Comparison of ENCODE assay signal across 10 cellular contexts in genomic region chr4:77800483-77801259, GRCh38. TPM values are rescaled to one million over a fixed set of nuclear protein-coding genes. Genes with fewer than 3 reads are reported as not detected.
DNase-seq lines count a peak whose midpoint lies in the region; ATAC-seq and TF ChIP-seq lines count a peak whose summit lies in the region.
"Had no signal": no experiment of that assay in that cellular context is flagged by ENCODE, and none has a peak within 500 bp of the region (broad histone marks: within the 10 kb centered on the region; RNA-seq: fewer than 3 reads in every experiment).

No MANE protein-coding gene starts in this region.

- DNase-seq in activated naive CD4-positive, alpha-beta T cell treated with anti-CD3 and anti-CD28 coated beads for 36 hours = no peak
- no peak for DNase-seq in activated naive CD4-positive, alpha-beta T cell treated with anti-CD3 and anti-CD28 coated beads, Interleukin-2, amount 50 U/mL, for 16 hours
- DNase-seq in astrocyte of the spinal cord (ENCODE audit: low read depth, low spot score) (peak; percentile 53), right lobe of liver (no peak), transverse colon (no peak), NCI-H226 (no peak)
- DNase-seq: BE2C, midbrain had no signal

- H3K9me3 Mint-ChIP-seq in activated naive CD4-positive, alpha-beta T cell treated with anti-CD3 and anti-CD28 coated beads for 36 hours = peaks cover 7% of the 10 kb centered on the region

- in situ Hi-C loops in astrocyte of the spinal cord (cut with HindIII; ENCODE audit: low sequenced_read_pairs) (no loop called here), transverse colon (cut with MboI; ENCODE audit: low pct_ligation_motif_present in 1 of 4, low pct_unique_long_range_greater_than_20kb in 1 of 4, low sequenced_read_pairs in 3 of 4) (no loop called here)

- peak overlapping the region in 2 of 3 donors; percentile 1 to 9 for H3K27ac ChIP-seq in right lobe of liver
- H3K27ac ChIP-seq in transverse colon = peak overlapping the region in 3 of 4 donors; percentile 8 to 52 (median 28)

- H3K9me3 ChIP-seq in right lobe of liver (no peaks in the 10 kb centered on the region), transverse colon (no peaks in the 10 kb centered on the region)
- H3K9me3 ChIP-seq: BE2C had no signal

- CTCF ChIA-PET in activated naive CD4-positive, alpha-beta T cell treated with anti-CD3 and anti-CD28 coated beads for 36 hours (lab: Charles Lee) = interaction anchor here (0.6 to 1.6 kb wide), 9 partner anchors 10 to 861 kb away, joined by 3 to 8 read pairs (median 4); partner anchors contain the start of gene MRPL1

- TF ChIP-seq CTCF in astrocyte of the spinal cord (IDR thresholded peaks at IDR 0.05; ENCODE audit: low read depth, low read length) (no peak), right lobe of liver (IDR thresholded peaks at IDR 0.05) (no peak), transverse colon (IDR thresholded peaks at IDR 0.05) (no peak)

- peaks cover 0 to 18% (median 7%) of the 10 kb centered on the region in 4 donors for H3K4me1 ChIP-seq in right lobe of liver
- peaks cover 10 to 72% (median 25%) of the 10 kb centered on the region in 4 donors for H3K4me1 ChIP-seq in transverse colon
- H3K4me1 ChIP-seq: BE2C had no signal

- H3K27ac Mint-ChIP-seq in activated naive CD4-positive, alpha-beta T cell treated with anti-CD3 and anti-CD28 coated beads for 36 hours = peak overlapping the region; percentile 88

- H3K4me3 ChIP-seq in astrocyte of the spinal cord (ENCODE audit: low read depth, low read length) = no peak overlapping the region
- no peak overlapping the region for H3K4me3 ChIP-seq in right lobe of liver
- H3K4me3 ChIP-seq in transverse colon = no peak overlapping the region

- TF ChIP-seq POLR2A in right lobe of liver (IDR thresholded peaks at IDR 0.05) (no peak), transverse colon (IDR thresholded peaks at IDR 0.05) (no peak)

- 56% methylated on average over 2 of the region's 2 CpGs for WGBS in right lobe of liver (ENCODE audit: insufficient coverage, low coverage, low lambda C conversion rate, missing lambda C conversion rate)
- WGBS in transverse colon (ENCODE audit: low coverage in 1 of 2), 2 donors = 58% methylated on average over 2 of the region's 2 CpGs

- no peak for TF ChIP-seq EP300 in transverse colon (IDR thresholded peaks at IDR 0.05; ENCODE audit: low read depth)

- peak overlapping the region; percentile 70 for H3K4me3 Mint-ChIP-seq in activated naive CD4-positive, alpha-beta T cell treated with anti-CD3 and anti-CD28 coated beads for 36 hours

- H3K27me3 Mint-ChIP-seq in activated naive CD4-positive, alpha-beta T cell treated with anti-CD3 and anti-CD28 coated beads for 36 hours (ENCODE audit: low read depth) = no peaks in the 10 kb centered on the region

- H3K36me3 ChIP-seq in right lobe of liver = no peaks in the 10 kb centered on the region
- no peaks in the 10 kb centered on the region for H3K36me3 ChIP-seq in transverse colon
- H3K36me3 ChIP-seq: BE2C had no signal

- H3K36me3 Mint-ChIP-seq in activated naive CD4-positive, alpha-beta T cell treated with anti-CD3 and anti-CD28 coated beads for 36 hours (ENCODE audit: low read depth) = peaks cover 15% of the 10 kb centered on the region

- H3K27me3 ChIP-seq in right lobe of liver = no peaks in the 10 kb centered on the region
- H3K27me3 ChIP-seq in transverse colon = no peaks in the 10 kb centered on the region
- H3K27me3 ChIP-seq: BE2C had no signal

- H3K4me1 Mint-ChIP-seq in activated naive CD4-positive, alpha-beta T cell treated with anti-CD3 and anti-CD28 coated beads for 36 hours (ENCODE audit: low read depth) = peaks cover 81% of the 10 kb centered on the region

- intact Hi-C loops in activated naive CD4-positive, alpha-beta T cell treated with anti-CD3 and anti-CD28 coated beads for 36 hours (cut with micrococcal nuclease) = loop anchor here (1.0 kb wide), 4 partner anchors 16 to 976 kb away; partner anchors contain the start of genes BMP2K and MRPL1
- intact Hi-C loops in right lobe of liver (cut with DNase I) = no loop called here
- intact Hi-C loops in transverse colon (cut with DNase I; ENCODE audit: low total_unique reads) = no loop called here

- ATAC-seq in right lobe of liver (peak; percentile 46 to 56 (median 52)), HG02588 (IDR thresholded peaks at IDR 0.05; ENCODE audit: unreplicated experiment) (no peak), HG03442 (IDR thresholded peaks at IDR 0.05; ENCODE audit: unreplicated experiment) (no peak)

RNA-seq across cellular contexts. Expression of gene CNOT6L, which starts 18.5 kb away (rescaled TPM):
- total RNA-seq in activated naive CD4-positive, alpha-beta T cell treated with anti-CD3 and anti-CD28 coated beads for 36 hours = 100 to 1,000 TPM; 108 TPM
- 10 to 100 TPM in 5 of 6 experiments, 1 to 10 TPM in 1; 9.1 to 38.1 (median 25.0) TPM for total RNA-seq in right lobe of liver
- 10 to 100 TPM in 2 of 4 donors, 1 to 10 TPM in 2; 2.2 to 30.5 (median 14.9) TPM for total RNA-seq in transverse colon

Comparison
In these comparisons a context has a peak if more than half of its experiments do, and no peak if none do; other contexts are left out.
1. ATAC-seq: peak in right lobe of liver (4 of 4); none in HG02588 (single experiment) and HG03442 (single experiment).